In the genomic region with DNA sequence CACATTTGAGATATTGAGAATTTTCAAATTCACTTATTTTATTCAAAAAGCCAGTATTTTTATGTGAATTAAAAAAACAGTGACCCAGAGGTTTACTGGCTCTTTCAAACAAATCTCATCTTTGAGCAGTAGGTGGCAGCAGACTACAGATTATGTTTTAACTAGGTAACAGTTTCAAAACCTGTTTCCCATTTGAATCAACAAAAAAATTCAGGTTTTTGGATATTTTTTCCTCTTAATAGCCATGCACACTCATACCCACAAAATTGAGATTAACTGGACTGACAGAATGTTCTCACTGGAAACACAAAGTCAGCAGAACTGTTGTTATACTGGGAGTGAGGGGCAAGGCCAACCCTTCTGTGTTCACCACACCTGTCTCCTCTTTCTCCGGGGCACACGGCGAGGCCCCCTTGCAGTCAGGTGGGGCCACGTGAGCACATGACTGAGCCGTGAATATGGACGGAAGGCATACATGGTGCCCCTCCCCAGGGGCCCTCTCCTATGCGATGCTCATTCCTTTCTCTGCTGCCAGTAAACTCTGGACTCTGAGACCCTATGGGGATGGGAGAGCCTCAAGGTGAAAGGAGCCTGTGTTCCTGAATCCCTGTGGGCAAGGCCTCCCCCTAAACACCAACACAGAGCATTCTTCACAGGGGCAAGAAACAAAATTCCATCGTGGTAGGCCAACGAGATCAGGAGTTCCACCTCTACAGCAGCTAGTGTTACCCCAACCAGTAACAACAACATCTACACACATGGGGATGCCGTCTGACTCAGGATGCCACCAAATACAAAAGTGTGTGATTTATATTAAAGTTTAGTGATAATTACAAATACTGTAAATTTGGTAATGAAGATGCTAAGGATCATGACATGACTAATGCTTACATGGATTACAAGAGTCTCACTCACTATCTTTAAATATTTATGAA, we compare ENCODE assay signal across 7 cellular contexts.
DNase-seq lines count a peak whose midpoint lies in the region; ATAC-seq and TF ChIP-seq lines count a peak whose summit lies in the region.

No MANE protein-coding gene starts in this region.

- no peaks in the 10 kb centered on the region for H4K20me1 ChIP-seq in DND-41 (ENCODE audit: insufficient read depth, low read length)

- no peak overlapping the region for H3K9ac ChIP-seq in DND-41 (ENCODE audit: low read depth, low read length)

- H3K27me3 Mint-ChIP-seq in activated T-helper 17 cell treated with anti-CD3 and anti-CD28 coated beads, Interleukin-2, amount 50 U/mL, for 72 hours = no peaks in the 10 kb centered on the region

- H3K4me2 ChIP-seq in DND-41 (ENCODE audit: insufficient read depth, low read length) = no peak overlapping the region

- H3K4me1 Mint-ChIP-seq in activated T-helper 17 cell treated with anti-CD3 and anti-CD28 coated beads, Interleukin-2, amount 50 U/mL, for 72 hours = peaks cover 24% of the 10 kb centered on the region

- no peak overlapping the region for H2AFZ ChIP-seq in DND-41 (ENCODE audit: low read depth, low read length)

- H3K36me3 Mint-ChIP-seq in activated T-helper 17 cell treated with anti-CD3 and anti-CD28 coated beads, Interleukin-2, amount 50 U/mL, for 72 hours (ENCODE audit: low read depth) = peaks cover 100% of the 10 kb centered on the region

- H3K9me3 ChIP-seq in DND-41 (ENCODE audit: insufficient read depth, low read length, severe bottlenecking) (no peaks in the 10 kb centered on the region), HEK293 (ENCODE audit: control insufficient read depth, insufficient read depth, low read depth, low read length) (no peaks in the 10 kb centered on the region)

- no peaks in the 10 kb centered on the region for H3K27me3 ChIP-seq in DND-41 (ENCODE audit: insufficient read depth, low read length, poor library complexity)

- peak; percentile 41 for DNase-seq in DND-41
- DNase-seq in NCI-H748 (lab: John Stamatoyannopoulos, UW; ENCODE audit: unreplicated experiment) = peak; percentile 64
- DNase-seq in glomerular endothelial cell (ENCODE audit: extremely low read depth, low read depth, low spot score) = peak; percentile 58
- peak; percentile 17 for DNase-seq in pulmonary artery endothelial cell (ENCODE audit: low read depth, low spot score)
- no peak for DNase-seq in DMS153 treated with DMSO at 0.1 percent for 48 hours (lab: John Stamatoyannopoulos, UW; ENCODE audit: unreplicated experiment)

- H3K27ac ChIP-seq in DND-41 (ENCODE audit: low read length) = no peak overlapping the region; the same call in 1 of the 2 replicates
- no peak overlapping the region for H3K27ac ChIP-seq in HEK293 (ENCODE audit: extremely low read depth, low read depth, low read length)

- no peak overlapping the region for H3K4me3 ChIP-seq in DND-41 (ENCODE audit: low read depth in 1 of 2, low read length in 2 of 2)
- no peak overlapping the region for H3K4me3 ChIP-seq in HEK293 (ENCODE audit: low read depth, low read length)

- no peaks in the 10 kb centered on the region for H3K79me2 ChIP-seq in DND-41 (ENCODE audit: insufficient read depth, low read length)

- CTCF ChIA-PET in HEK293 (lab: Yijun Ruan, JAX) = interaction anchor here (0.6 to 7.1 kb wide), 30 partner anchors 12 to 1421 kb away, joined by 3 to 84 read pairs (median 4); a partner anchor contains a TSS

- peak; percentile 73 for ATAC-seq in DND-41 (ENCODE audit: insufficient read depth, low read depth)
- ATAC-seq in activated T-helper 17 cell treated with anti-CD3 and anti-CD28 coated beads, Interleukin-2, amount 50 U/mL, for 72 hours (replicated peaks) = peak; percentile 49

- peak overlapping the region; percentile 92 for H3K27ac Mint-ChIP-seq in activated T-helper 17 cell treated with anti-CD3 and anti-CD28 coated beads, Interleukin-2, amount 50 U/mL, for 72 hours

- no peaks in the 10 kb centered on the region for H3K4me1 ChIP-seq in DND-41 (ENCODE audit: insufficient read depth, low read length)
- no peaks in the 10 kb centered on the region for H3K4me1 ChIP-seq in HEK293 (ENCODE audit: control insufficient read depth, insufficient read depth, low read length)

- H3K4me3 Mint-ChIP-seq in activated T-helper 17 cell treated with anti-CD3 and anti-CD28 coated beads, Interleukin-2, amount 50 U/mL, for 72 hours = peak overlapping the region; percentile 77

- peak; percentile 82 for TF ChIP-seq CTCF in DND-41 (IDR thresholded peaks at IDR 0.05; ENCODE audit: borderline replicate concordance, extremely low read depth, low read length, poor library complexity, severe bottlenecking)
- peak; percentile 33; the same call in 1 of the 2 replicates for TF ChIP-seq CTCF in HEK293 (tag by site-specific recombination; IDR thresholded peaks at IDR 0.05)

- peaks cover 67% of the 10 kb centered on the region for H3K36me3 ChIP-seq in DND-41 (ENCODE audit: insufficient read depth, low read length)
- H3K36me3 ChIP-seq in HEK293 (ENCODE audit: control insufficient read depth in 2 of 2, insufficient read depth in 1 of 2, low read length in 2 of 2) = peaks cover 9 to 31% of the 10 kb centered on the region in 2 experiments

- POLR2A ChIA-PET in HEK293 (lab: Yijun Ruan, JAX) = interaction anchor here (0.6 kb wide), 1 partner anchor 144 kb away, joined by 3 read pairs; no protein-coding TSS in a partner anchor

- no peaks in the 10 kb centered on the region for H3K9me3 Mint-ChIP-seq in activated T-helper 17 cell treated with anti-CD3 and anti-CD28 coated beads, Interleukin-2, amount 50 U/mL, for 72 hours

TF ChIP-seq in HEK293, 187 proteins besides CTCF, POLR2A, EP300 and RAD21:
- TF ChIP-seq ZNF16 (tag by site-specific recombination; IDR thresholded peaks at IDR 0.05; ENCODE audit: low read depth) (no peak), ZNF654 (tag by site-specific recombination; IDR thresholded peaks at IDR 0.05; ENCODE audit: low read depth) (peak; percentile 75), SCRT1 (tag by site-specific recombination; IDR thresholded peaks at IDR 0.05; ENCODE audit: borderline replicate concordance) (peak; percentile 63; the same call in 1 of the 2 replicates)
